In genomic region chr12:4849946-4850345, GRCh38 we compare ENCODE assay signal across 17 cellular contexts. TPM values are rescaled to one million over a fixed set of nuclear protein-coding genes. Genes with fewer than 3 reads are reported as not detected.
DNase-seq lines count a peak whose midpoint lies in the region; ATAC-seq and TF ChIP-seq lines count a peak whose summit lies in the region.
"Had no signal": no experiment of that assay in that cellular context is flagged by ENCODE, and none has a peak within 500 bp of the region (broad histone marks: within the 10 kb centered on the region; RNA-seq: fewer than 3 reads in every experiment).

No MANE protein-coding gene starts in this region.

- no peak overlapping the region for H3K27ac ChIP-seq in neural progenitor cell
- H3K27ac ChIP-seq: 22Rv1, A549, C4-2B had no signal

- no peaks in the 10 kb centered on the region for H4K20me1 ChIP-seq in neural progenitor cell (ENCODE audit: low read depth)

- no peak for ATAC-seq in GM21723 (IDR thresholded peaks at IDR 0.05; ENCODE audit: unreplicated experiment)
- ATAC-seq: A549 had no signal

- H3K27me3 ChIP-seq in neural progenitor cell: no peaks in the 10 kb centered on the region

- CTCF ChIA-PET in activated CD4-positive, alpha-beta T cell treated with anti-CD3 and anti-CD28 coated beads, Interleukin-2, amount 10 ng/mL, durations not matched to agents 7 days and 5 days (lab: Charles Lee): interaction anchor here (0.5 to 0.7 kb wide), 2 partner anchors 381 to 497 kb away, joined by 3 read pairs; no protein-coding TSS in a partner anchor

- no peaks in the 10 kb centered on the region for H3K9me3 Mint-ChIP-seq in activated CD4-positive, alpha-beta T cell treated with anti-CD3 and anti-CD28 coated beads, Interleukin-2, amount 10 ng/mL, durations not matched to agents 7 days and 5 days
- H3K9me3 Mint-ChIP-seq in endothelial cell (ENCODE audit: unreplicated experiment): no peaks in the 10 kb centered on the region
- no peaks in the 10 kb centered on the region for H3K9me3 Mint-ChIP-seq in neural progenitor cell
- H3K9me3 Mint-ChIP-seq: CD4-positive, alpha-beta T cell had no signal

- no peaks in the 10 kb centered on the region for H3F3A ChIP-seq in neural progenitor cell (ENCODE audit: low read depth)

- H3K4me2 ChIP-seq in neural progenitor cell: no peak overlapping the region
- H3K4me2 ChIP-seq: A549 had no signal

- no peaks in the 10 kb centered on the region for H3K4me1 Mint-ChIP-seq in activated CD4-positive, alpha-beta T cell treated with anti-CD3 and anti-CD28 coated beads, Interleukin-2, amount 10 ng/mL, durations not matched to agents 7 days and 5 days
- H3K4me1 Mint-ChIP-seq in endothelial cell (ENCODE audit: unreplicated experiment) (no peaks in the 10 kb centered on the region), neural progenitor cell (peaks cover 3% of the 10 kb centered on the region)

- no peak overlapping the region for H3K4me3 ChIP-seq in neural progenitor cell
- H3K4me3 ChIP-seq: A549, HAP-1 had no signal

- H3K9me3 ChIP-seq in neural progenitor cell (ENCODE audit: low read depth): no peaks in the 10 kb centered on the region
- H3K9me3 ChIP-seq: A549, HAP-1 had no signal

- no peak overlapping the region for H3K9ac ChIP-seq in neural progenitor cell

- TF ChIP-seq CTCF in endothelial cell (IDR thresholded peaks at IDR 0.05; ENCODE audit: unreplicated experiment): no peak
- no peak for TF ChIP-seq CTCF in neural progenitor cell (IDR thresholded peaks at IDR 0.05)

- no peaks in the 10 kb centered on the region for H3K79me2 ChIP-seq in neural progenitor cell (ENCODE audit: low read depth)

- peaks cover 9% of the 10 kb centered on the region for H3K27me3 Mint-ChIP-seq in activated CD4-positive, alpha-beta T cell treated with anti-CD3 and anti-CD28 coated beads, Interleukin-2, amount 10 ng/mL, durations not matched to agents 7 days and 5 days
- H3K27me3 Mint-ChIP-seq in endothelial cell (ENCODE audit: unreplicated experiment) (peaks cover 4% of the 10 kb centered on the region), neural progenitor cell (ENCODE audit: insufficient read depth, low read depth) (peaks cover 8% of the 10 kb centered on the region)
- H3K27me3 Mint-ChIP-seq: CD4-positive, alpha-beta T cell had no signal

- H3K36me3 ChIP-seq in neural progenitor cell: no peaks in the 10 kb centered on the region
- H3K36me3 ChIP-seq: HAP-1 had no signal

- no peak for DNase-seq in activated CD4-positive, alpha-beta T cell treated with anti-CD3 and anti-CD28 coated beads, Interleukin-2, amount 10 ng/mL, durations not matched to agents 7 days and 5 days
- DNase-seq in activated CD4-positive, alpha-beta T cell treated with anti-CD3 and anti-CD28 coated beads, Interleukin-2, amount 50 U/mL, for 1 hour: no peak
- DNase-seq in endothelial cell (ENCODE audit: low spot score) (no peak), neural progenitor cell (ENCODE audit: low spot score) (no peak), activated gamma-delta T cell (lab: John Stamatoyannopoulos, UW) (no peak), occipital lobe (lab: John Stamatoyannopoulos, UW) (no peak)
- DNase-seq: AML-193; CD4-positive, alpha-beta T cell; DMS153; DMS79; GDM1 had no signal

- peak overlapping the region; percentile 56 for H3K27ac Mint-ChIP-seq in activated CD4-positive, alpha-beta T cell treated with anti-CD3 and anti-CD28 coated beads, Interleukin-2, amount 10 ng/mL, durations not matched to agents 7 days and 5 days
- H3K27ac Mint-ChIP-seq in endothelial cell (ENCODE audit: unreplicated experiment): peak overlapping the region; percentile 31
- peak overlapping the region; percentile 25 for H3K27ac Mint-ChIP-seq in neural progenitor cell
- H3K27ac Mint-ChIP-seq: CD4-positive, alpha-beta T cell had no signal

- no peak overlapping the region for H2AFZ ChIP-seq in neural progenitor cell (replicated peaks)

- H3K4me3 Mint-ChIP-seq in activated CD4-positive, alpha-beta T cell treated with anti-CD3 and anti-CD28 coated beads, Interleukin-2, amount 10 ng/mL, durations not matched to agents 7 days and 5 days: no peak overlapping the region
- H3K4me3 Mint-ChIP-seq in endothelial cell (ENCODE audit: unreplicated experiment): no peak overlapping the region
- no peak overlapping the region for H3K4me3 Mint-ChIP-seq in neural progenitor cell
- H3K4me3 Mint-ChIP-seq: CD4-positive, alpha-beta T cell had no signal

- no peaks in the 10 kb centered on the region for H3K36me3 Mint-ChIP-seq in activated CD4-positive, alpha-beta T cell treated with anti-CD3 and anti-CD28 coated beads, Interleukin-2, amount 10 ng/mL, durations not matched to agents 7 days and 5 days (ENCODE audit: low read depth)
- H3K36me3 Mint-ChIP-seq in endothelial cell (ENCODE audit: low read depth, unreplicated experiment) (peaks cover 31% of the 10 kb centered on the region), neural progenitor cell (no peaks in the 10 kb centered on the region)

- H3K4me1 ChIP-seq in neural progenitor cell: no peaks in the 10 kb centered on the region
- H3K4me1 ChIP-seq: A549, HAP-1 had no signal

- POLR2A ChIA-PET in activated CD4-positive, alpha-beta T cell treated with anti-CD3 and anti-CD28 coated beads, Interleukin-2, amount 10 ng/mL, durations not matched to agents 7 days and 5 days (lab: Charles Lee): no interaction called here

RNA-seq across cellular contexts. Expression of gene KCNA1, which starts 59.8 kb away (rescaled TPM):
- not detected for total RNA-seq in activated CD4-positive, alpha-beta T cell treated with anti-CD3 and anti-CD28 coated beads, Interleukin-2, amount 10 ng/mL, durations not matched to agents 7 days and 5 days
- total RNA-seq in endothelial cell (ENCODE audit: unreplicated experiment) (0.62 TPM), neural progenitor cell (ENCODE audit: low replicate concordance) (1.4 and 3.1 TPM in 2 replicates), occipital lobe (1.1 TPM)
- total RNA-seq: CD4-positive, alpha-beta T cell; HT1080 had no signal
